ENCODE assay signal across 29 cellular contexts in the genomic region with DNA sequence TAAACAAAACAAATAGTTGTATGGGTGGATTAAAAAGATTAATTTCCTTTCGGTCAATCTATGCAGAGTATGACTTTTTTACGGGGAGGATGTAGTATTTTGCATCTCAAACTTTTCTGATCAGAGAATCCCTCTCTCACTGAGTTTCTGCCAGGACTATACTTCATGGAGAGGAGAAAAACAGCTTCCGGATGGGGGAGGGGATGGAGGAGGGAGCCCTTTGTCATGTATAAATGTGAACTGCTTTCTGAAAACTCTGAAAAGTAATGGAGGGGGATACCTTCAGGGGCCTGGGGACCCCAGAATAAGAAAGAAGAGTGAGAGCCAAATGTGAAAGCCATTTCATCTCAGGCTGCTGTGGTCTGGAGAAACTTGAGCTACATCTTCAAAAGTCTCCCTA.
"Had no signal": no experiment of that assay in that cellular context is flagged by ENCODE, and none has a peak within 500 bp of the region (broad histone marks: within the 10 kb centered on the region; RNA-seq: fewer than 3 reads in every experiment).

No MANE protein-coding gene starts in this region.

- ATAC-seq: gastrocnemius medialis; left lung; lower lobe of right lung; mucosa of descending colon; natural killer cell treated with Interleukin-12 subunit alpha and Interleukin-12 subunit beta and Interleukin-15 and Interleukin-18, amount 100 ng/mL, for 72 hours; stimulated activated naive B cell treated with anti-CD40 and anti-IgM and Interleukin-4, amounts not matched to agents 10 μg/mL and 1 μg/mL and 100 μg/mL, for 72 hours had no signal

- H3K4me1 Mint-ChIP-seq: activated naive CD8-positive, alpha-beta T cell treated with anti-CD3 and anti-CD28 coated beads for 36 hours; brain; stimulated activated naive B cell treated with anti-CD40 and anti-IgM and Interleukin-4, amounts not matched to agents 10 μg/mL and 1 μg/mL and 100 μg/mL, for 72 hours had no signal

- H3K27ac Mint-ChIP-seq: activated naive CD4-positive, alpha-beta T cell treated with anti-CD3 and anti-CD28 coated beads for 36 hours; activated naive CD8-positive, alpha-beta T cell treated with anti-CD3 and anti-CD28 coated beads for 36 hours; brain; natural killer cell treated with Interleukin-12 subunit alpha and Interleukin-12 subunit beta and Interleukin-15 and Interleukin-18, amount 100 ng/mL, for 72 hours; progenitor cell of endocrine pancreas; stimulated activated naive B cell treated with anti-CD40 and anti-IgM and Interleukin-4, amounts not matched to agents 10 μg/mL and 1 μg/mL and 100 μg/mL, for 72 hours; T-helper 2 cell treated with Interferon-gamma antibody and Interleukin-4, amounts not matched to agents 5 μg/mL and 100 μg/mL, for 36 hours had no signal

- H3K36me3 Mint-ChIP-seq: activated naive CD8-positive, alpha-beta T cell treated with anti-CD3 and anti-CD28 coated beads for 36 hours; brain had no signal

- H3K4me1 ChIP-seq: adrenal gland, colonic mucosa, gastrocnemius medialis had no signal

- H3K27me3 ChIP-seq: adrenal gland, cardiac muscle cell, colonic mucosa, left lung, ovary, stomach, tibial nerve had no signal

- H3K4me3 Mint-ChIP-seq: activated naive CD4-positive, alpha-beta T cell treated with anti-CD3 and anti-CD28 coated beads for 36 hours; activated naive CD8-positive, alpha-beta T cell treated with anti-CD3 and anti-CD28 coated beads for 36 hours; brain; natural killer cell treated with Interleukin-12 subunit alpha and Interleukin-12 subunit beta and Interleukin-15 and Interleukin-18, amount 100 ng/mL, for 72 hours; stimulated activated naive B cell treated with anti-CD40 and anti-IgM and Interleukin-4, amounts not matched to agents 10 μg/mL and 1 μg/mL and 100 μg/mL, for 72 hours; T-helper 2 cell treated with Interferon-gamma antibody and Interleukin-4, amounts not matched to agents 5 μg/mL and 100 μg/mL, for 36 hours had no signal

- DNase-seq: activated CD4-positive, alpha-beta T cell treated with anti-CD3 and anti-CD28 coated beads for 4 hours; activated CD4-positive, alpha-beta T cell treated with anti-CD3 and anti-CD28 coated beads, Interleukin-2, amount 50 U/mL, for 4 hours; activated effector memory CD4-positive, alpha-beta T cell treated with Interleukin-2 at 50 U/mL for 16 hours; activated naive CD4-positive, alpha-beta T cell treated with anti-CD3 and anti-CD28 coated beads for 36 hours; activated naive CD8-positive, alpha-beta T cell treated with anti-CD3 and anti-CD28 coated beads for 36 hours; adrenal gland; aorta; cerebellar nuclear complex; colonic mucosa; effector memory CD4-positive, alpha-beta T cell; gastrocnemius medialis; glutamatergic neuron; kidney glomerular epithelial cell; left lung; lower lobe of right lung; mesendoderm; mucosa of descending colon; ovary; stimulated activated CD4-positive, alpha-beta T cell treated with anti-CD3 and anti-CD28 coated beads, Interleukin-15, amount 100 ng/mL, for 24 hours; stimulated activated CD4-positive, alpha-beta T cell treated with anti-CD3 and anti-CD28 coated beads, Interleukin-2, amount 100 ng/mL, for 24 hours; stimulated activated naive B cell treated with anti-CD40 and anti-IgM and Interleukin-4, amounts not matched to agents 10 μg/mL and 1 μg/mL and 100 μg/mL, for 72 hours; stomach; T-helper 1 cell had no signal

- H3K27ac ChIP-seq: adrenal gland, cardiac muscle cell, colonic mucosa, gastrocnemius medialis, left lung, lower lobe of right lung, ovary, tibial nerve had no signal

- H3K4me3 ChIP-seq: adrenal gland, cardiac muscle cell, colonic mucosa, gastrocnemius medialis, left lung, lower lobe of right lung, mucosa of descending colon, ovary, stomach, tibial nerve had no signal

- H3K9me3 Mint-ChIP-seq: T-helper 2 cell treated with Interferon-gamma antibody and Interleukin-4, amounts not matched to agents 5 μg/mL and 100 μg/mL, for 36 hours had no signal

- H3K36me3 ChIP-seq: adrenal gland, cardiac muscle cell, colonic mucosa, gastrocnemius medialis, left lung, lower lobe of right lung, ovary, stomach, tibial nerve had no signal

- H3K9me3 ChIP-seq: adrenal gland, colonic mucosa, gastrocnemius medialis, left lung, lower lobe of right lung, mucosa of descending colon, ovary had no signal
